ENCODE assay signal across 31 cellular contexts in genomic region chr10:48926764-48927163, GRCh38. TPM values are rescaled to one million over a fixed set of nuclear protein-coding genes. Genes with fewer than 3 reads are reported as not detected.
"Had no signal": no experiment of that assay in that cellular context is flagged by ENCODE, and none has a peak within 500 bp of the region (broad histone marks: within the 10 kb centered on the region; RNA-seq: fewer than 3 reads in every experiment).

No MANE protein-coding gene starts in this region.

- H3K27ac ChIP-seq: VCaP had no signal

- H3K4me2 ChIP-seq: SK-N-SH had no signal

- H3K4me1 Mint-ChIP-seq: activated T-helper 17 cell treated with anti-CD3 and anti-CD28 coated beads, Interleukin-2, amount 50 U/mL, for 72 hours had no signal

- DNase-seq: activated CD4-positive, alpha-beta T cell treated with anti-CD3 and anti-CD28 coated beads for 4 hours; activated CD8-positive, alpha-beta T cell treated with anti-CD3 and anti-CD28 coated beads for 36 hours; activated gamma-delta T cell; activated naive CD4-positive, alpha-beta T cell treated with anti-CD3 and anti-CD28 coated beads for 36 hours; activated T-cell treated with anti-CD3 and anti-CD28 coated beads for 4 hours; activated T-cell treated with anti-CD3 and anti-CD28 coated beads, Interleukin-2, amount 50 U/mL, for 48 hours; amygdala; KG1; NCI-H1092; NCI-H1930; NCI-H2171; NCI-H2227 treated with DMSO at 0.1 percent for 48 hours; NCI-H446 treated with DMSO at 0.1 percent for 48 hours; NCI-H524 treated with DMSO at 0.1 percent for 48 hours; NCI-H748 treated with DMSO at 0.1 percent for 48 hours; RPMI8226; SK-N-SH; T-helper 1 cell had no signal

- H3K9me3 Mint-ChIP-seq: activated CD8-positive, alpha-beta T cell treated with anti-CD3 and anti-CD28 coated beads for 36 hours; activated naive CD4-positive, alpha-beta T cell treated with anti-CD3 and anti-CD28 coated beads for 36 hours; activated T-helper 17 cell treated with anti-CD3 and anti-CD28 coated beads, Interleukin-2, amount 50 U/mL, for 72 hours; IgD-negative memory B cell had no signal

- H3K27ac Mint-ChIP-seq: activated CD8-positive, alpha-beta T cell treated with anti-CD3 and anti-CD28 coated beads for 36 hours; activated naive CD4-positive, alpha-beta T cell treated with anti-CD3 and anti-CD28 coated beads for 36 hours; activated naive CD8-positive, alpha-beta T cell; activated T-helper 17 cell treated with anti-CD3 and anti-CD28 coated beads, Interleukin-2, amount 50 U/mL, for 72 hours; IgD-negative memory B cell had no signal

- H3K36me3 Mint-ChIP-seq: activated naive CD8-positive, alpha-beta T cell; brain had no signal

- H3K27me3 Mint-ChIP-seq: activated naive CD8-positive, alpha-beta T cell; IgD-negative memory B cell had no signal

- H3K9me2 ChIP-seq: SK-N-SH had no signal

- H3K4me3 Mint-ChIP-seq: activated CD8-positive, alpha-beta T cell treated with anti-CD3 and anti-CD28 coated beads for 36 hours; activated naive CD4-positive, alpha-beta T cell treated with anti-CD3 and anti-CD28 coated beads for 36 hours; activated naive CD8-positive, alpha-beta T cell; activated T-helper 17 cell treated with anti-CD3 and anti-CD28 coated beads, Interleukin-2, amount 50 U/mL, for 72 hours; brain; IgD-negative memory B cell had no signal

- H3K9me3 ChIP-seq: SK-N-SH had no signal

- ATAC-seq: activated CD4-positive, CD25-positive, alpha-beta regulatory T cell treated with anti-CD3 and anti-CD28 coated beads, Interleukin-2, amount 50 U/mL, for 24 hours; activated CD8-positive, alpha-beta T cell treated with anti-CD3 and anti-CD28 coated beads for 36 hours; activated T-helper 17 cell treated with anti-CD3 and anti-CD28 coated beads, Interleukin-2, amount 50 U/mL, for 72 hours; Panc1 had no signal

RNA-seq across cellular contexts. Expression of gene LRRC18, which starts 12.9 kb away (rescaled TPM):
- total RNA-seq: activated CD8-positive, alpha-beta T cell treated with anti-CD3 and anti-CD28 coated beads for 36 hours; activated naive CD4-positive, alpha-beta T cell treated with anti-CD3 and anti-CD28 coated beads for 36 hours; activated T-helper 17 cell treated with anti-CD3 and anti-CD28 coated beads, Interleukin-2, amount 50 U/mL, for 72 hours; astrocyte; LHCN-M2; M059J; OCI-LY7; Right ventricle myocardium inferior; T-helper 2 cell treated with Interferon-gamma antibody and Interleukin-4, amounts not matched to agents 100 ng/mL and 5 ng/mL, for 36 hours had no signal
